ENCODE assay signal across 30 cellular contexts in the genomic region with DNA sequence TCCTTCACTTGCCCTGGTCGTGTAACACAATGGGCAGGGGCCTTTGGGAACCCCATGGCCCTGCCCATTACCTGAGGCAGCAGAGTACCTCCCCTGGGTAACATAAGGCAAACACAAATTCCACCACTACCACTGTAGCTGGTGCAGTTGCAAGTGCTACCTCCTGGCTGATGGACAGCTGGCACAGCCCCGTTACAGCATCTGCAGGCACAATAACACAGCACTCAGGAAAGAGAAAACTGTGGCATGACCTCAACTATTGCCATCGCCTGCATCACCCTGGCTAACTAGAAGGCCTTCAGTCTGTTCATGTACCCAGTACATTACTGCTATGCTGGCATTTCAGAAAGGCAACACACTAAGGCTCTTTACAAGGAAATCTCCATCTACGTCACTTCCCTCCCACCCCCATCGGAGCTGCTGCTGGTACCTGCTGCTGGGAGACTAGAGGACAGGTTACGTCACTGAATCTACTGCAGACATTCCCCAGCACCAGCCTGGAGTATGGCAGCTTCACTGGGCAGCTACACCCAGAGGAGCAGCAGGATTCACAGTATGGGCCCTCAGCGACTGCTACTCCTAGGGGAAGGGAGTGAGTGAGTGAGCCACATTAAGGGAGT. TPM values are rescaled to one million over a fixed set of nuclear protein-coding genes. Genes with fewer than 3 reads are reported as not detected.
"Had no signal": no experiment of that assay in that cellular context is flagged by ENCODE, and none has a peak within 500 bp of the region (broad histone marks: within the 10 kb centered on the region; RNA-seq: fewer than 3 reads in every experiment).

No MANE protein-coding gene starts in this region.

- H3K4me1 ChIP-seq: ascending aorta, breast epithelium, SJCRH30 had no signal

- H3K36me3 ChIP-seq: breast epithelium, MG63, SJCRH30 had no signal

- H3K4me3 ChIP-seq: ascending aorta, breast epithelium, MG63, SJCRH30, SK-N-MC had no signal

- H3K4me3 Mint-ChIP-seq: activated CD4-positive, alpha-beta T cell treated with anti-CD3 and anti-CD28 coated beads, Interleukin-2, amount 10 ng/mL, durations not matched to agents 24 days and 14 days; activated CD8-positive, alpha-beta T cell treated with anti-CD3 and anti-CD28 coated beads, Interleukin-2, amount 10 ng/mL, durations not matched to agents 7 days and 5 days; activated naive CD4-positive, alpha-beta T cell treated with anti-CD3 and anti-CD28 coated beads, Interleukin-2, amount 50 U/mL, for 24 hours; activated naive CD8-positive, alpha-beta T cell treated with anti-CD3 and anti-CD28 coated beads, Interleukin-2, amount 10 ng/mL, durations not matched to agents 7 days and 5 days; activated T-cell treated with anti-CD3 and anti-CD28 coated beads, Interleukin-2, amount 50 U/mL, for 24 hours had no signal

- ATAC-seq: activated CD8-positive, alpha-beta T cell treated with anti-CD3 and anti-CD28 coated beads, Interleukin-2, amount 10 ng/mL, durations not matched to agents 7 days and 5 days; PC-3 had no signal

- FAIRE-seq: RCC 7860 had no signal

- DNase-seq: activated CD4-positive, alpha-beta T cell treated with anti-CD3 and anti-CD28 coated beads, Interleukin-2, amount 10 ng/mL, durations not matched to agents 24 days and 14 days; activated CD4-positive, alpha-beta T cell treated with anti-CD3 and anti-CD28 coated beads, Interleukin-2, amount 50 U/mL, for 4 hours; activated CD8-positive, alpha-beta T cell treated with anti-CD3 and anti-CD28 coated beads, Interleukin-2, amount 10 ng/mL, durations not matched to agents 7 days and 5 days; activated gamma-delta T cell; activated naive CD4-positive, alpha-beta T cell treated with Interleukin-2 at 50 U/mL for 16 hours; activated naive CD8-positive, alpha-beta T cell treated with anti-CD3 and anti-CD28 coated beads, Interleukin-2, amount 10 ng/mL, durations not matched to agents 7 days and 5 days; activated T-cell treated with anti-CD3 and anti-CD28 coated beads, Interleukin-2, amount 50 U/mL, for 24 hours; amygdala; Kasumi-1; KG1; MG63; MV-4-11; NCI-H1092; NCI-H1436 treated with DMSO at 0.1 percent for 48 hours; NCI-H1694 treated with DMSO at 0.1 percent for 48 hours; NCI-H2029; NCI-H345; NCI-H524 treated with DMSO at 0.1 percent for 48 hours; PC-3; SHP77; SJCRH30; T1000; WERI-Rb-1 had no signal

- H3K9me3 ChIP-seq: breast epithelium, MG63, SJCRH30 had no signal

- H3K27ac Mint-ChIP-seq: activated CD4-positive, alpha-beta T cell treated with anti-CD3 and anti-CD28 coated beads, Interleukin-2, amount 10 ng/mL, durations not matched to agents 24 days and 14 days; activated CD8-positive, alpha-beta T cell treated with anti-CD3 and anti-CD28 coated beads, Interleukin-2, amount 10 ng/mL, durations not matched to agents 7 days and 5 days; activated naive CD4-positive, alpha-beta T cell treated with anti-CD3 and anti-CD28 coated beads, Interleukin-2, amount 50 U/mL, for 24 hours; activated naive CD8-positive, alpha-beta T cell treated with anti-CD3 and anti-CD28 coated beads, Interleukin-2, amount 10 ng/mL, durations not matched to agents 7 days and 5 days; activated T-cell treated with anti-CD3 and anti-CD28 coated beads, Interleukin-2, amount 50 U/mL, for 24 hours; activated T-helper 2 cell treated with anti-CD3 and anti-CD28 coated beads, Interferon-gamma antibody, Interleukin-2, Interleukin-4, amounts not matched to agents 10 μg/mL and 5 μg/mL and 100 μg/mL, durations not matched to agents 14 hours and 24 hours and 36 hours had no signal

- H3K27me3 ChIP-seq: ascending aorta, breast epithelium, MG63, SJCRH30 had no signal

- H3K27ac ChIP-seq: ascending aorta, breast epithelium, RWPE1, SJCRH30, SK-N-MC, WERI-Rb-1 had no signal

- H3K27me3 Mint-ChIP-seq: activated CD4-positive, alpha-beta T cell treated with anti-CD3 and anti-CD28 coated beads, Interleukin-2, amount 10 ng/mL, durations not matched to agents 24 days and 14 days; activated naive CD4-positive, alpha-beta T cell treated with anti-CD3 and anti-CD28 coated beads, Interleukin-2, amount 50 U/mL, for 24 hours; activated naive CD8-positive, alpha-beta T cell treated with anti-CD3 and anti-CD28 coated beads, Interleukin-2, amount 10 ng/mL, durations not matched to agents 7 days and 5 days; activated T-cell treated with anti-CD3 and anti-CD28 coated beads, Interleukin-2, amount 50 U/mL, for 24 hours had no signal

RNA-seq across cellular contexts. Expression of a gene that starts 39.6 kb away (rescaled TPM):
- total RNA-seq: ascending aorta had no signal
